1 cellular context compared by ENCODE assay signal in genomic region chr11:64090811-64091516, GRCh38.
TF ChIP-seq lines count a peak whose summit lies in the region.

No MANE protein-coding gene starts in this region.

TF ChIP-seq in K562, 482 proteins besides CTCF, POLR2A, EP300 and RAD21 (continued from another document):
- TF ChIP-seq ZBTB33 (CRISPR knock-in tag; IDR thresholded peaks at IDR 0.05) (no peak), NCOA1 (IDR thresholded peaks at IDR 0.05; ENCODE audit: low read depth) (no peak), NR2C2 (CRISPR knock-in tag; IDR thresholded peaks at IDR 0.05) (peak; percentile 80), NR2C2 (tag; IDR thresholded peaks at IDR 0.05) (peak; percentile 81), ATF6 (CRISPR knock-in tag; IDR thresholded peaks at IDR 0.05) (no peak), CUX1 (CRISPR knock-in tag; IDR thresholded peaks at IDR 0.05) (no peak), BMI1 (IDR thresholded peaks at IDR 0.05; ENCODE audit: low read length) (no peak), HDAC1 (IDR thresholded peaks at IDR 0.05) (0 out of 4 replicates have a peak, but pooled peaks of 1 of the 2 experiments have one; percentile 33), CC2D1A (IDR thresholded peaks at IDR 0.05) (no peak)
